15 cellular contexts compared by ENCODE assay signal in genomic region chr11:95450547-95451123, GRCh38.
A peak's percentile ranks its signal among the peaks of the same experiment; 100 is the strongest.
DNase-seq lines count a peak whose midpoint lies in the region; ATAC-seq and TF ChIP-seq lines count a peak whose summit lies in the region.
"Had no signal": no experiment of that assay in that cellular context is flagged by ENCODE, and none has a peak within 500 bp of the region (broad histone marks: within the 10 kb centered on the region; RNA-seq: fewer than 3 reads in every experiment).

No MANE protein-coding gene starts in this region.

- H2AFZ ChIP-seq in GM23248: peak overlapping the region; percentile 16; the same call in 1 of the 2 replicates
- H2AFZ ChIP-seq: PC-9 had no signal

- peaks cover 16% of the 10 kb centered on the region for H3F3A ChIP-seq in GM23248 (ENCODE audit: insufficient read depth)

- no peak for TF ChIP-seq CTCF in heart right ventricle (IDR thresholded peaks at IDR 0.05)

- WGBS in GM23248 (ENCODE audit: low coverage in 1 of 2, low lambda C conversion rate in 2 of 2, missing lambda C conversion rate in 2 of 2), 2 experiments: 41 to 46% methylated on average over 4 of the region's 4 CpGs
- WGBS in heart right ventricle, 2 donors: 68 to 69% methylated on average over 4 of the region's 4 CpGs

- H3K9ac ChIP-seq in GM23248: peak overlapping the region; percentile 59; the same call in 1 of the 2 replicates
- peak overlapping the region; percentile 20 for H3K9ac ChIP-seq in adipocyte (ENCODE audit: low read length)

- H3K4me1 ChIP-seq in GM23248 (ENCODE audit: insufficient read depth) (peaks cover 35% of the 10 kb centered on the region), adipocyte (ENCODE audit: control insufficient read depth, insufficient read depth, low read length) (peaks cover 20% of the 10 kb centered on the region), heart right ventricle (peaks cover 0 to 44% (median 19%) of the 10 kb centered on the region in 9 donors)

- H3K9me3 ChIP-seq in GM23248 (ENCODE audit: low read depth) (no peaks in the 10 kb centered on the region), adipocyte (ENCODE audit: control insufficient read depth, low read length) (no peaks in the 10 kb centered on the region), heart right ventricle (peaks cover 0 to 8% (median 0%) of the 10 kb centered on the region in 11 donors)

- H3K36me3 ChIP-seq in GM23248 (ENCODE audit: low read depth) (no peaks in the 10 kb centered on the region), adipocyte (ENCODE audit: control insufficient read depth, insufficient read depth, low read length, severe bottlenecking) (no peaks in the 10 kb centered on the region), heart right ventricle (no peaks in the 10 kb centered on the region)

- H3K4me3 ChIP-seq in GM23248: no peak overlapping the region
- H3K4me3 ChIP-seq in adipocyte (ENCODE audit: low read length): no peak overlapping the region
- H3K4me3 ChIP-seq in heart right ventricle: no peak overlapping the region
- no peak overlapping the region for H3K4me3 ChIP-seq in skeletal muscle cell (ENCODE audit: low read depth, low read length)
- H3K4me3 ChIP-seq: PC-9 had no signal

- no peak overlapping the region for H3K4me2 ChIP-seq in GM23248 (ENCODE audit: unreplicated experiment)
- H3K4me2 ChIP-seq: PC-9 had no signal

- H3K9me2 ChIP-seq in GM23248 (ENCODE audit: insufficient read depth): no peaks in the 10 kb centered on the region

- ATAC-seq in heart right ventricle: peak in 7 of 8 donors; percentile 51 to 74 (median 60)
- no peak for ATAC-seq in HG03280 (IDR thresholded peaks at IDR 0.05; ENCODE audit: unreplicated experiment)
- ATAC-seq: left colon; naive thymus-derived CD4-positive, alpha-beta T cell had no signal

- no peaks in the 10 kb centered on the region for H3K27me3 ChIP-seq in GM23248 (replicated peaks; ENCODE audit: insufficient read depth)
- H3K27me3 ChIP-seq in adipocyte (replicated peaks; ENCODE audit: control insufficient read depth, insufficient read depth, low read length): no peaks in the 10 kb centered on the region
- no peaks in the 10 kb centered on the region for H3K27me3 ChIP-seq in heart right ventricle

- in situ Hi-C loops in GM23248 (cut with MboI): no loop called here

- no peaks in the 10 kb centered on the region for H3K79me2 ChIP-seq in GM23248 (ENCODE audit: insufficient read depth)

- H4K20me1 ChIP-seq in GM23248 (ENCODE audit: insufficient read depth): no peaks in the 10 kb centered on the region; the same call in 1 of the 2 replicates

- H3K27ac ChIP-seq in GM23248 (peak overlapping the region; percentile 89), heart right ventricle (peak overlapping the region in 8 of 10 donors; percentile 2 to 80 (median 55))
- H3K27ac ChIP-seq: PC-9 had no signal

- DNase-seq in GM23248 (peak; percentile 80), adipocyte (ENCODE audit: low read depth) (no peak), heart right ventricle (peak in 1 of 2 donors; percentile 45), skeletal muscle cell (ENCODE audit: low read depth) (peak; percentile 64), AG08395 (ENCODE audit: low spot score) (no peak), DMS79 (lab: John Stamatoyannopoulos, UW) (no peak)
- DNase-seq: activated CD8-positive, alpha-beta memory T cell treated with anti-CD3 and anti-CD28 coated beads for 24 hours; CD4-positive, CD25-positive, alpha-beta regulatory T cell; cortex of kidney; left colon; naive thymus-derived CD4-positive, alpha-beta T cell; NCI-H2029; NCI-H526 treated with DMSO at 0.1 percent for 48 hours; PC-9 had no signal

- intact Hi-C loops in heart right ventricle (cut with DNase I): no loop called here

Comparison
In these comparisons a context has a peak if more than half of its experiments do, and no peak if none do; other contexts are left out.
1. DNase-seq: peak in GM23248 (single experiment) and skeletal muscle cell (single experiment); none in adipocyte (single experiment), AG08395 (single experiment) and DMS79 (single experiment).